8 cellular contexts compared by ENCODE assay signal in genomic region chr1:54715493-54716298, GRCh38. TPM values are rescaled to one million over a fixed set of nuclear protein-coding genes. Genes with fewer than 3 reads are reported as not detected.
DNase-seq lines count a peak whose midpoint lies in the region; ATAC-seq and TF ChIP-seq lines count a peak whose summit lies in the region.

A gene with protein sequence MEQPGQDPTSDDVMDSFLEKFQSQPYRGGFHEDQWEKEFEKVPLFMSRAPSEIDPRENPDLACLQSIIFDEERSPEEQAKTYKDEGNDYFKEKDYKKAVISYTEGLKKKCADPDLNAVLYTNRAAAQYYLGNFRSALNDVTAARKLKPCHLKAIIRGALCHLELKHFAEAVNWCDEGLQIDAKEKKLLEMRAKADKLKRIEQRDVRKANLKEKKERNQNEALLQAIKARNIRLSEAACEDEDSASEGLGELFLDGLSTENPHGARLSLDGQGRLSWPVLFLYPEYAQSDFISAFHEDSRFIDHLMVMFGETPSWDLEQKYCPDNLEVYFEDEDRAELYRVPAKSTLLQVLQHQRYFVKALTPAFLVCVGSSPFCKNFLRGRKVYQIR (plus strand): TSS chr1:54715861. CDS start chr1:54715909, 48 bp downstream.

- peak within 1 kb of the TSS; percentile 75 to 96 (median 88) for H3K4me3 Mint-ChIP-seq in naive thymus-derived CD8-positive, alpha-beta T cell
- H3K4me3 Mint-ChIP-seq in stimulated activated naive B cell treated with anti-CD40 and anti-IgM and Interleukin-4, amounts not matched to agents 10 μg/mL and 1 μg/mL and 100 μg/mL, for 72 hours = peak within 1 kb of the TSS; percentile 89 to 95

- H3K36me3 Mint-ChIP-seq in naive thymus-derived CD8-positive, alpha-beta T cell = peaks cover 0 to 24% (median 5%) of the 10 kb centered on the region in 3 donors
- peaks cover 4 to 12% of the 10 kb centered on the region in 2 donors for H3K36me3 Mint-ChIP-seq in stimulated activated naive B cell treated with anti-CD40 and anti-IgM and Interleukin-4, amounts not matched to agents 10 μg/mL and 1 μg/mL and 100 μg/mL, for 72 hours

- TF ChIP-seq CTCF in fibroblast of mammary gland (conservative IDR thresholded peaks at IDR 0.05; ENCODE audit: control insufficient read depth, insufficient read depth, low read depth, low read length) = no peak

- no peaks in the 10 kb centered on the region for H3K9me3 Mint-ChIP-seq in naive thymus-derived CD8-positive, alpha-beta T cell
- H3K9me3 Mint-ChIP-seq in stimulated activated naive B cell treated with anti-CD40 and anti-IgM and Interleukin-4, amounts not matched to agents 10 μg/mL and 1 μg/mL and 100 μg/mL, for 72 hours = no peaks in the 10 kb centered on the region

- peak; percentile 59 for DNase-seq in DMS79 (lab: John Stamatoyannopoulos, UW)
- DNase-seq in KG1 (lab: John Stamatoyannopoulos, UW) = peak; percentile 94
- peak; percentile 87 for DNase-seq in RKO (ENCODE audit: low spot score)
- DNase-seq in activated T-helper 1 cell treated with anti-CD3 and anti-CD28 coated beads, Interleukin-2, amount 50 U/mL, for 16 hours (ENCODE audit: low read depth in 1 of 2, low spot score in 1 of 2) = peak; percentile 62 to 76
- DNase-seq in fibroblast of mammary gland (ENCODE audit: low read depth) = peak; percentile 70
- peak; percentile 68 to 89 (median 84) for DNase-seq in naive thymus-derived CD8-positive, alpha-beta T cell
- peak; percentile 81 for DNase-seq in stimulated activated naive B cell treated with anti-CD40 and anti-IgM and Interleukin-4, amounts not matched to agents 10 μg/mL and 1 μg/mL and 100 μg/mL, for 72 hours

- H3K27ac Mint-ChIP-seq in naive thymus-derived CD8-positive, alpha-beta T cell = peak within 1 kb of the TSS; percentile 11 to 95 (median 90)
- H3K27ac Mint-ChIP-seq in stimulated activated naive B cell treated with anti-CD40 and anti-IgM and Interleukin-4, amounts not matched to agents 10 μg/mL and 1 μg/mL and 100 μg/mL, for 72 hours = peak within 1 kb of the TSS; percentile 97

- H3K27me3 Mint-ChIP-seq in naive thymus-derived CD8-positive, alpha-beta T cell = no peaks in the 10 kb centered on the region
- H3K27me3 Mint-ChIP-seq in stimulated activated naive B cell treated with anti-CD40 and anti-IgM and Interleukin-4, amounts not matched to agents 10 μg/mL and 1 μg/mL and 100 μg/mL, for 72 hours = peaks cover 0 to 7% of the 10 kb centered on the region in 2 donors

- ATAC-seq in GM21723 (IDR thresholded peaks at IDR 0.05; ENCODE audit: unreplicated experiment) = peak; percentile 97
- ATAC-seq in naive thymus-derived CD8-positive, alpha-beta T cell = peak; percentile 96 to 97
- ATAC-seq in stimulated activated naive B cell treated with anti-CD40 and anti-IgM and Interleukin-4, amounts not matched to agents 10 μg/mL and 1 μg/mL and 100 μg/mL, for 72 hours (replicated peaks) = peak; percentile 97 to 99

- H3K4me3 ChIP-seq in fibroblast of mammary gland (ENCODE audit: control insufficient read depth, low read depth, low read length) = peak within 1 kb of the TSS; percentile 93

- POLR2A ChIA-PET in naive thymus-derived CD8-positive, alpha-beta T cell (lab: Charles Lee) = interaction anchor here (0.9 to 2.3 kb wide), 4 partner anchors 11 to 663 kb away, joined by 3 to 10 read pairs (median 8); partner anchors contain the start of genes PARS2, TCEANC2, TMEM59 and TTC22

- H3K4me1 Mint-ChIP-seq in naive thymus-derived CD8-positive, alpha-beta T cell = peaks cover 15 to 42% (median 38%) of the 10 kb centered on the region in 4 donors
- H3K4me1 Mint-ChIP-seq in stimulated activated naive B cell treated with anti-CD40 and anti-IgM and Interleukin-4, amounts not matched to agents 10 μg/mL and 1 μg/mL and 100 μg/mL, for 72 hours = peaks cover 16 to 38% of the 10 kb centered on the region in 2 donors

RNA-seq across cellular contexts. Expression of the gene that starts here (rescaled TPM):
- 10 to 100 TPM; 22.4 to 23.0 TPM for total RNA-seq in naive thymus-derived CD8-positive, alpha-beta T cell
- polyA plus RNA-seq in naive thymus-derived CD8-positive, alpha-beta T cell = 10 to 100 TPM; 18.7 to 23.2 (median 22.6) TPM

Comparison
In these comparisons a context has a peak if more than half of its experiments do, and no peak if none do; other contexts are left out.
1. Peak in every context shown above with its lines: DNase-seq, ATAC-seq and H3K4me3 ChIP-seq.